Comparison of ENCODE assay signal across 33 cellular contexts in genomic region chr1:247274857-247275256, GRCh38. TPM values are rescaled to one million over a fixed set of nuclear protein-coding genes. Genes with fewer than 3 reads are reported as not detected.
"Had no signal": no experiment of that assay in that cellular context is flagged by ENCODE, and none has a peak within 500 bp of the region (broad histone marks: within the 10 kb centered on the region; RNA-seq: fewer than 3 reads in every experiment).

No MANE protein-coding gene starts in this region.

- H3K27me3 Mint-ChIP-seq: activated CD4-positive, alpha-beta T cell treated with anti-CD3 and anti-CD28 coated beads, Interleukin-2, amount 10 ng/mL, durations not matched to agents 24 days and 14 days; activated naive CD8-positive, alpha-beta T cell treated with anti-CD3 and anti-CD28 coated beads for 36 hours; stimulated activated naive CD8-positive, alpha-beta T cell treated with anti-CD3 and anti-CD28 coated beads, Interleukin-15, Interleukin-2, amounts not matched to agents 100 ng/mL and 50 ng/mL, for 24 hours had no signal

- H3K4me3 ChIP-seq: adrenal gland, body of pancreas, esophagus muscularis mucosa, heart right ventricle, left ventricle myocardium inferior, lung, neural progenitor cell, spleen, thoracic aorta had no signal

- H3K4me1 Mint-ChIP-seq: activated CD4-positive, alpha-beta T cell treated with anti-CD3 and anti-CD28 coated beads, Interleukin-2, amount 10 ng/mL, durations not matched to agents 24 days and 14 days; activated naive CD8-positive, alpha-beta T cell treated with anti-CD3 and anti-CD28 coated beads for 36 hours; naive B cell; neural progenitor cell had no signal

- ATAC-seq: body of pancreas, foreskin keratinocyte, heart right ventricle, right cardiac atrium had no signal

- H3K27ac Mint-ChIP-seq: activated CD4-positive, alpha-beta memory T cell treated with anti-CD3 and anti-CD28 coated beads for 36 hours; activated CD4-positive, alpha-beta T cell treated with anti-CD3 and anti-CD28 coated beads, Interleukin-2, amount 10 ng/mL, durations not matched to agents 24 days and 14 days; activated naive CD4-positive, alpha-beta T cell treated with anti-CD3 and anti-CD28 coated beads for 36 hours; activated naive CD8-positive, alpha-beta T cell treated with anti-CD3 and anti-CD28 coated beads for 36 hours; activated T-helper 1 cell treated with anti-CD3 and anti-CD28 coated beads, Interleukin-12 subunit alpha, Interleukin-12 subunit beta, Interleukin-2, Interleukin-4 antibody, amounts not matched to agents 30 ng/mL and 10 ng/mL and 1 ng/mL, durations not matched to agents 14 hours and 24 hours and 36 hours; naive B cell; neural progenitor cell; stimulated activated naive CD8-positive, alpha-beta T cell treated with anti-CD3 and anti-CD28 coated beads, Interleukin-15, Interleukin-2, amounts not matched to agents 100 ng/mL and 50 ng/mL, for 24 hours had no signal

- H3K4me2 ChIP-seq: neural progenitor cell had no signal

- H3K9me3 ChIP-seq: adrenal gland, thoracic aorta had no signal

- FAIRE-seq: urothelium cell line had no signal

- H2AFZ ChIP-seq: neural progenitor cell had no signal

- H3K4me1 ChIP-seq: adrenal gland, body of pancreas, esophagus muscularis mucosa, foreskin keratinocyte, heart right ventricle, left ventricle myocardium inferior, neural progenitor cell, spleen had no signal

- H3K4me3 Mint-ChIP-seq: activated CD4-positive, alpha-beta memory T cell treated with anti-CD3 and anti-CD28 coated beads for 36 hours; activated CD4-positive, alpha-beta T cell treated with anti-CD3 and anti-CD28 coated beads, Interleukin-2, amount 10 ng/mL, durations not matched to agents 24 days and 14 days; activated naive CD4-positive, alpha-beta T cell treated with anti-CD3 and anti-CD28 coated beads for 36 hours; activated naive CD8-positive, alpha-beta T cell treated with anti-CD3 and anti-CD28 coated beads for 36 hours; activated T-helper 1 cell treated with anti-CD3 and anti-CD28 coated beads, Interleukin-12 subunit alpha, Interleukin-12 subunit beta, Interleukin-2, Interleukin-4 antibody, amounts not matched to agents 30 ng/mL and 10 ng/mL and 1 ng/mL, durations not matched to agents 14 hours and 24 hours and 36 hours; naive B cell; neural progenitor cell; stimulated activated naive CD8-positive, alpha-beta T cell treated with anti-CD3 and anti-CD28 coated beads, Interleukin-15, Interleukin-2, amounts not matched to agents 100 ng/mL and 50 ng/mL, for 24 hours had no signal

- H3K9ac ChIP-seq: neural progenitor cell had no signal

- H3K27me3 ChIP-seq: adrenal gland, body of pancreas, esophagus muscularis mucosa, foreskin keratinocyte, heart right ventricle, neural progenitor cell, spleen had no signal

- H3K36me3 ChIP-seq: adrenal gland, esophagus muscularis mucosa, heart right ventricle, left ventricle myocardium inferior, neural progenitor cell, spleen, thoracic aorta had no signal

- H3K27ac ChIP-seq: adrenal gland, body of pancreas, esophagus muscularis mucosa, foreskin keratinocyte, heart right ventricle, left ventricle myocardium inferior, neural progenitor cell, spleen, thoracic aorta had no signal

- DNase-seq: activated CD4-positive, alpha-beta memory T cell treated with anti-CD3 and anti-CD28 coated beads for 36 hours; activated CD4-positive, alpha-beta T cell treated with anti-CD3 and anti-CD28 coated beads, Interleukin-2, amount 10 ng/mL, durations not matched to agents 24 days and 14 days; activated CD4-positive, CD25-positive, alpha-beta regulatory T cell treated with anti-CD3 and anti-CD28 coated beads, Interleukin-2, amount 50 U/mL, for 72 hours; activated CD8-positive, alpha-beta memory T cell treated with anti-CD3 and anti-CD28 coated beads, Interleukin-2, amount 50 U/mL, for 4 hours; activated effector memory CD4-positive, alpha-beta T cell treated with anti-CD3 and anti-CD28 coated beads, Interleukin-2, amount 50 U/mL, for 16 hours; activated naive CD4-positive, alpha-beta T cell treated with anti-CD3 and anti-CD28 coated beads for 36 hours; activated naive CD8-positive, alpha-beta T cell treated with anti-CD3 and anti-CD28 coated beads for 36 hours; activated T-cell treated with anti-CD3 and anti-CD28 coated beads, Interleukin-2, amount 50 U/mL, for 1 hour; adrenal gland; aorta; body of pancreas; dermis blood vessel endothelial cell; effector CD4-positive, alpha-beta T cell; foreskin keratinocyte; heart right ventricle; left ventricle myocardium inferior; naive B cell; right cardiac atrium; spleen; T-helper 2 cell; trophoblast cell had no signal

RNA-seq across cellular contexts. Expression of gene VN1R5, which starts 19.0 kb away (rescaled TPM):
- total RNA-seq: activated CD4-positive, alpha-beta memory T cell treated with anti-CD3 and anti-CD28 coated beads for 36 hours; activated CD4-positive, alpha-beta T cell treated with anti-CD3 and anti-CD28 coated beads, Interleukin-2, amount 10 ng/mL, durations not matched to agents 24 days and 14 days; activated CD8-positive, alpha-beta memory T cell treated with anti-CD3 and anti-CD28 coated beads for 36 hours; activated naive CD4-positive, alpha-beta T cell treated with anti-CD3 and anti-CD28 coated beads for 36 hours; activated naive CD8-positive, alpha-beta T cell treated with anti-CD3 and anti-CD28 coated beads for 36 hours; activated T-helper 1 cell treated with anti-CD3 and anti-CD28 coated beads, Interleukin-12 subunit alpha, Interleukin-12 subunit beta, Interleukin-2, Interleukin-4 antibody, amounts not matched to agents 30 ng/mL and 10 ng/mL and 1 ng/mL, durations not matched to agents 14 hours and 24 hours and 36 hours; adrenal gland; aorta; body of pancreas; dermis blood vessel endothelial cell; esophagus muscularis mucosa; foreskin keratinocyte; heart right ventricle; kidney epithelial cell; left ventricle myocardium inferior; lung; omental fat pad; pulmonary artery endothelial cell; right cardiac atrium; spleen; subcutaneous adipose tissue; thoracic aorta had no signal
- polyA plus RNA-seq: adrenal gland, aorta, foreskin keratinocyte, heart right ventricle, lung, right cardiac atrium, spleen had no signal
